ENCODE assay signal across 8 cellular contexts in the genomic region with DNA sequence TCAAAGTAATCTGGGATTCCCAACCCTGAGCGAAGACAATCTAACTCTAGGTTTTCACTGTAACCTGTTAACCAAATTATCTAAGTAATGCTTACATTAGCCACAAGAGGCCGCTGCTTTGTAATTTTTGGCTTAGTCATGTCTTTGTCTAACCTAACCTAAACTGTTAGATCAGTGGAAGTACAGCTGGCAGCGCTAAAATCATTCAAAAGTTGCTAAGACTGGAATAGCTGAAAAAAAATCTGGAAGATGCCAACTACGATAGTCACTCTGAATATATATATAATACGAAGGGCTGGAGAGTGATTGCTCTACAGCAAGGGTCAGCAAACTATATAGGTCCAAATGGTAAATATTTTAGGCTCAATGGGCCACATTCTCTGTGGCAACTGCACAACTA.
DNase-seq lines count a peak whose midpoint lies in the region; ATAC-seq and TF ChIP-seq lines count a peak whose summit lies in the region.

No MANE protein-coding gene starts in this region.

- H3K79me2 ChIP-seq in GM23248 (ENCODE audit: insufficient read depth) = no peaks in the 10 kb centered on the region

- no peaks in the 10 kb centered on the region for H3K9me3 Mint-ChIP-seq in activated CD8-positive, alpha-beta memory T cell treated with anti-CD3 and anti-CD28 coated beads, Interleukin-2, amount 10 ng/mL, durations not matched to agents 7 days and 5 days (ENCODE audit: low read depth)

- no peak overlapping the region for H3K27ac ChIP-seq in GM23248
- no peak overlapping the region for H3K27ac ChIP-seq in RWPE2 (ENCODE audit: poor library complexity, severe bottlenecking)
- H3K27ac ChIP-seq in spleen = no peak overlapping the region

- H3K27me3 Mint-ChIP-seq in activated CD8-positive, alpha-beta memory T cell treated with anti-CD3 and anti-CD28 coated beads, Interleukin-2, amount 10 ng/mL, durations not matched to agents 7 days and 5 days = no peaks in the 10 kb centered on the region

- CTCF ChIA-PET in activated CD8-positive, alpha-beta memory T cell treated with anti-CD3 and anti-CD28 coated beads, Interleukin-2, amount 10 ng/mL, durations not matched to agents 7 days and 5 days (lab: Charles Lee) = interaction anchor here (0.7 to 7.4 kb wide), 10 partner anchors 14 to 291 kb away, joined by 3 to 73 read pairs (median 4); no protein-coding TSS in a partner anchor

- no peaks in the 10 kb centered on the region for H3K9me2 ChIP-seq in GM23248 (ENCODE audit: insufficient read depth)

- TF ChIP-seq EP300 in Ishikawa (IDR thresholded peaks at IDR 0.05; ENCODE audit: borderline replicate concordance) = no peak

- H3K36me3 ChIP-seq in GM23248 (ENCODE audit: low read depth) (peaks cover 24% of the 10 kb centered on the region), RWPE2 (ENCODE audit: low read depth) (peaks cover 37% of the 10 kb centered on the region), spleen (peaks cover 0 to 63% (median 42%) of the 10 kb centered on the region in 6 donors)

- H3K36me3 Mint-ChIP-seq in activated CD8-positive, alpha-beta memory T cell treated with anti-CD3 and anti-CD28 coated beads, Interleukin-2, amount 10 ng/mL, durations not matched to agents 7 days and 5 days = peaks cover 17% of the 10 kb centered on the region

- no peaks in the 10 kb centered on the region for H3K4me1 Mint-ChIP-seq in activated CD8-positive, alpha-beta memory T cell treated with anti-CD3 and anti-CD28 coated beads, Interleukin-2, amount 10 ng/mL, durations not matched to agents 7 days and 5 days

- H3K9me3 ChIP-seq in GM23248 (ENCODE audit: low read depth) (no peaks in the 10 kb centered on the region), RWPE2 (ENCODE audit: severe bottlenecking) (no peaks in the 10 kb centered on the region), spleen (no peaks in the 10 kb centered on the region)

- peak; percentile 74 for ATAC-seq in activated CD8-positive, alpha-beta memory T cell treated with anti-CD3 and anti-CD28 coated beads, Interleukin-2, amount 10 ng/mL, durations not matched to agents 7 days and 5 days
- peak; percentile 88 for ATAC-seq in RWPE2 (ENCODE audit: low read depth)

- H3K4me2 ChIP-seq in GM23248 (ENCODE audit: unreplicated experiment) = no peak overlapping the region

- intact Hi-C loops in spleen (cut with DNase I; ENCODE audit: low total_unique reads) = loop anchor here (2.0 to 5.0 kb wide), 2 partner anchors 287 to 593 kb away; no protein-coding TSS in a partner anchor

- DNase-seq in activated CD8-positive, alpha-beta memory T cell treated with anti-CD3 and anti-CD28 coated beads, Interleukin-2, amount 10 ng/mL, durations not matched to agents 7 days and 5 days = peak; percentile 52
- DNase-seq in activated CD8-positive, alpha-beta memory T cell treated with anti-CD3 and anti-CD28 coated beads, Interleukin-2, amount 50 U/mL, for 48 hours = no peak
- peak; percentile 76 for DNase-seq in GM23248
- DNase-seq in RWPE2 (ENCODE audit: low spot score) = no peak
- peak; percentile 80 for DNase-seq in astrocyte of the hippocampus (ENCODE audit: low read depth, low spot score)
- peak; percentile 12 for DNase-seq in iPS DF 19.7 (ENCODE audit: low read depth, low spot score)
- DNase-seq in spleen = no peak

- no peaks in the 10 kb centered on the region for H3K27me3 ChIP-seq in GM23248 (replicated peaks; ENCODE audit: insufficient read depth)
- no peaks in the 10 kb centered on the region for H3K27me3 ChIP-seq in RWPE2 (ENCODE audit: insufficient read depth, poor library complexity, severe bottlenecking)
- no peaks in the 10 kb centered on the region for H3K27me3 ChIP-seq in spleen (replicated peaks in 1 of 7)

- no peak for TF ChIP-seq POLR2A in spleen (IDR thresholded peaks at IDR 0.05)

- H3K4me1 ChIP-seq in GM23248 (ENCODE audit: insufficient read depth) (no peaks in the 10 kb centered on the region), RWPE2 (ENCODE audit: insufficient read depth, poor library complexity, severe bottlenecking) (no peaks in the 10 kb centered on the region), spleen (no peaks in the 10 kb centered on the region)

- H3K4me3 ChIP-seq in GM23248 (no peak overlapping the region), RWPE2 (ENCODE audit: severe bottlenecking) (no peak overlapping the region), spleen (no peak overlapping the region)

- H3K27ac Mint-ChIP-seq in activated CD8-positive, alpha-beta memory T cell treated with anti-CD3 and anti-CD28 coated beads, Interleukin-2, amount 10 ng/mL, durations not matched to agents 7 days and 5 days = no peak overlapping the region

- H3K4me3 Mint-ChIP-seq in activated CD8-positive, alpha-beta memory T cell treated with anti-CD3 and anti-CD28 coated beads, Interleukin-2, amount 10 ng/mL, durations not matched to agents 7 days and 5 days = no peak overlapping the region

- peak; percentile 65 for TF ChIP-seq RAD21 in Ishikawa (IDR thresholded peaks at IDR 0.05; ENCODE audit: low read depth)

- no peaks in the 10 kb centered on the region for H4K20me1 ChIP-seq in GM23248 (ENCODE audit: insufficient read depth)

- H2AFZ ChIP-seq in GM23248 = no peak overlapping the region

- in situ Hi-C loops in GM23248 (cut with MboI) = loop anchor here (10.0 to 25.0 kb wide), 2 partner anchors 281 to 668 kb away; no protein-coding TSS in a partner anchor

- H3K9ac ChIP-seq in GM23248 = no peak overlapping the region

- peak; percentile 96 for TF ChIP-seq CTCF in RWPE2 (IDR thresholded peaks at IDR 0.05; ENCODE audit: poor library complexity, severe bottlenecking)
- TF ChIP-seq CTCF in spleen (IDR thresholded peaks at IDR 0.05 in 8 of 11, conservative IDR thresholded peaks at IDR 0.05 in 3 of 11) = peak; percentile 32 to 79 (median 70)

- peaks cover 25% of the 10 kb centered on the region for H3F3A ChIP-seq in GM23248 (ENCODE audit: insufficient read depth)

- WGBS in GM23248 (ENCODE audit: low coverage in 1 of 2, low lambda C conversion rate in 2 of 2, missing lambda C conversion rate in 2 of 2), 2 experiments = 30 to 34% methylated on average over 5 of the region's 5 CpGs
- 35 to 44% (median 41%) methylated on average over 5 of the region's 5 CpGs for WGBS in spleen, 5 donors

TF ChIP-seq in Ishikawa, 13 proteins besides CTCF, POLR2A, EP300 and RAD21:
- TF ChIP-seq, protein P1, sequence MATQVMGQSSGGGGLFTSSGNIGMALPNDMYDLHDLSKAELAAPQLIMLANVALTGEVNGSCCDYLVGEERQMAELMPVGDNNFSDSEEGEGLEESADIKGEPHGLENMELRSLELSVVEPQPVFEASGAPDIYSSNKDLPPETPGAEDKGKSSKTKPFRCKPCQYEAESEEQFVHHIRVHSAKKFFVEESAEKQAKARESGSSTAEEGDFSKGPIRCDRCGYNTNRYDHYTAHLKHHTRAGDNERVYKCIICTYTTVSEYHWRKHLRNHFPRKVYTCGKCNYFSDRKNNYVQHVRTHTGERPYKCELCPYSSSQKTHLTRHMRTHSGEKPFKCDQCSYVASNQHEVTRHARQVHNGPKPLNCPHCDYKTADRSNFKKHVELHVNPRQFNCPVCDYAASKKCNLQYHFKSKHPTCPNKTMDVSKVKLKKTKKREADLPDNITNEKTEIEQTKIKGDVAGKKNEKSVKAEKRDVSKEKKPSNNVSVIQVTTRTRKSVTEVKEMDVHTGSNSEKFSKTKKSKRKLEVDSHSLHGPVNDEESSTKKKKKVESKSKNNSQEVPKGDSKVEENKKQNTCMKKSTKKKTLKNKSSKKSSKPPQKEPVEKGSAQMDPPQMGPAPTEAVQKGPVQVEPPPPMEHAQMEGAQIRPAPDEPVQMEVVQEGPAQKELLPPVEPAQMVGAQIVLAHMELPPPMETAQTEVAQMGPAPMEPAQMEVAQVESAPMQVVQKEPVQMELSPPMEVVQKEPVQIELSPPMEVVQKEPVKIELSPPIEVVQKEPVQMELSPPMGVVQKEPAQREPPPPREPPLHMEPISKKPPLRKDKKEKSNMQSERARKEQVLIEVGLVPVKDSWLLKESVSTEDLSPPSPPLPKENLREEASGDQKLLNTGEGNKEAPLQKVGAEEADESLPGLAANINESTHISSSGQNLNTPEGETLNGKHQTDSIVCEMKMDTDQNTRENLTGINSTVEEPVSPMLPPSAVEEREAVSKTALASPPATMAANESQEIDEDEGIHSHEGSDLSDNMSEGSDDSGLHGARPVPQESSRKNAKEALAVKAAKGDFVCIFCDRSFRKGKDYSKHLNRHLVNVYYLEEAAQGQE (IDR thresholded peaks at IDR 0.05; ENCODE audit: low read depth) = no peak
- TF ChIP-seq MAX (IDR thresholded peaks at IDR 0.05) (no peak), TCF12 (IDR thresholded peaks at IDR 0.05; ENCODE audit: low read depth) (no peak), EGR1 (IDR thresholded peaks at IDR 0.05) (no peak), YY1 (IDR thresholded peaks at IDR 0.05; ENCODE audit: low read depth) (no peak), FOXM1 (IDR thresholded peaks at IDR 0.05; ENCODE audit: borderline replicate concordance, low read depth) (no peak), CREB1 (IDR thresholded peaks at IDR 0.05; ENCODE audit: low read depth) (no peak)

Comparison
In these comparisons a context has a peak if more than half of its experiments do, and no peak if none do; other contexts are left out.
1. DNase-seq: peak in activated CD8-positive, alpha-beta memory T cell treated with anti-CD3 and anti-CD28 coated beads, Interleukin-2, amount 10 ng/mL, durations not matched to agents 7 days and 5 days (single experiment), GM23248 (single experiment), astrocyte of the hippocampus (single experiment) and iPS DF 19.7 (single experiment); none in activated CD8-positive, alpha-beta memory T cell treated with anti-CD3 and anti-CD28 coated beads, Interleukin-2, amount 50 U/mL, for 48 hours (single experiment), RWPE2 (single experiment) and spleen (single experiment).